In genomic region chr3:13863422-13863821, GRCh38 we compare ENCODE assay signal across 4 cellular contexts.
A peak's percentile ranks its signal among the peaks of the same experiment; 100 is the strongest.
TF ChIP-seq lines count a peak whose summit lies in the region.

No MANE protein-coding gene starts in this region.

TF ChIP-seq in A549, 52 proteins besides CTCF, POLR2A, EP300 and RAD21 (continued from another document):
- TF ChIP-seq, protein P1, sequence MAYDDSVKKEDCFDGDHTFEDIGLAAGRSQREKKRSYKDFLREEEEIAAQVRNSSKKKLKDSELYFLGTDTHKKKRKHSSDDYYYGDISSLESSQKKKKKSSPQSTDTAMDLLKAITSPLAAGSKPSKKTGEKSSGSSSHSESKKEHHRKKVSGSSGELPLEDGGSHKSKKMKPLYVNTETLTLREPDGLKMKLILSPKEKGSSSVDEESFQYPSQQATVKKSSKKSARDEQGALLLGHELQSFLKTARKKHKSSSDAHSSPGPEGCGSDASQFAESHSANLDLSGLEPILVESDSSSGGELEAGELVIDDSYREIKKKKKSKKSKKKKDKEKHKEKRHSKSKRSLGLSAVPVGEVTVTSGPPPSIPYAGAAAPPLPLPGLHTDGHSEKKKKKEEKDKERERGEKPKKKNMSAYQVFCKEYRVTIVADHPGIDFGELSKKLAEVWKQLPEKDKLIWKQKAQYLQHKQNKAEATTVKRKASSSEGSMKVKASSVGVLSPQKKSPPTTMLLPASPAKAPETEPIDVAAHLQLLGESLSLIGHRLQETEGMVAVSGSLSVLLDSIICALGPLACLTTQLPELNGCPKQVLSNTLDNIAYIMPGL (CRISPR knock-in tag; IDR thresholded peaks at IDR 0.05; ENCODE audit: borderline replicate concordance): no peak
- TF ChIP-seq CBX2 (IDR thresholded peaks at IDR 0.05; ENCODE audit: borderline replicate concordance, low read depth) (no peak), CBX8 (IDR thresholded peaks at IDR 0.05) (no peak), MAFK (IDR thresholded peaks at IDR 0.05; ENCODE audit: partially characterized antibody) (peak; percentile 29), MAZ (IDR thresholded peaks at IDR 0.05; ENCODE audit: borderline replicate concordance, low read depth, low read length) (no peak), HOXA7 (CRISPR knock-in tag; IDR thresholded peaks at IDR 0.05) (no peak), JUN (IDR thresholded peaks at IDR 0.05) (no peak), MYC (IDR thresholded peaks at IDR 0.05; ENCODE audit: borderline replicate concordance, low read length) (no peak)

TF ChIP-seq in K562, 482 proteins besides CTCF, POLR2A, EP300 and RAD21 (continued from another document):
- peak; percentile 46 for TF ChIP-seq ZNF316 (IDR thresholded peaks at IDR 0.05)
- TF ChIP-seq ZNF354B (CRISPR knock-in tag; IDR thresholded peaks at IDR 0.05): no peak
- TF ChIP-seq C11orf30 (IDR thresholded peaks at IDR 0.05; ENCODE audit: low read depth): peak; percentile 7; the same call in 1 of the 2 replicates

TF ChIP-seq in neural cell, 6 proteins besides CTCF, POLR2A, EP300 and RAD21 (continued from another document):
- TF ChIP-seq REST (IDR thresholded peaks at IDR 0.05; ENCODE audit: borderline replicate concordance) (no peak), SMC3 (conservative IDR thresholded peaks at IDR 0.05; ENCODE audit: poor library complexity) (no peak)

TF ChIP-seq in SK-N-SH treated with all-trans-retinoic acid at 6 μM for 48 hours, 23 proteins besides CTCF, POLR2A, EP300 and RAD21 (continued from another document):
- TF ChIP-seq, protein P2, sequence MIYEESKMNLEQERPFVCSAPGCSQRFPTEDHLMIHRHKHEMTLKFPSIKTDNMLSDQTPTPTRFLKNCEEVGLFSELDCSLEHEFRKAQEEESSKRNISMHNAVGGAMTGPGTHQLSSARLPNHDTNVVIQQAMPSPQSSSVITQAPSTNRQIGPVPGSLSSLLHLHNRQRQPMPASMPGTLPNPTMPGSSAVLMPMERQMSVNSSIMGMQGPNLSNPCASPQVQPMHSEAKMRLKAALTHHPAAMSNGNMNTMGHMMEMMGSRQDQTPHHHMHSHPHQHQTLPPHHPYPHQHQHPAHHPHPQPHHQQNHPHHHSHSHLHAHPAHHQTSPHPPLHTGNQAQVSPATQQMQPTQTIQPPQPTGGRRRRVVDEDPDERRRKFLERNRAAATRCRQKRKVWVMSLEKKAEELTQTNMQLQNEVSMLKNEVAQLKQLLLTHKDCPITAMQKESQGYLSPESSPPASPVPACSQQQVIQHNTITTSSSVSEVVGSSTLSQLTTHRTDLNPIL (CRISPR knock-in tag; IDR thresholded peaks at IDR 0.05; ENCODE audit: low read depth): no peak
- TF ChIP-seq CSDC2 (CRISPR knock-in tag; IDR thresholded peaks at IDR 0.05): no peak
- TF ChIP-seq, protein P3, sequence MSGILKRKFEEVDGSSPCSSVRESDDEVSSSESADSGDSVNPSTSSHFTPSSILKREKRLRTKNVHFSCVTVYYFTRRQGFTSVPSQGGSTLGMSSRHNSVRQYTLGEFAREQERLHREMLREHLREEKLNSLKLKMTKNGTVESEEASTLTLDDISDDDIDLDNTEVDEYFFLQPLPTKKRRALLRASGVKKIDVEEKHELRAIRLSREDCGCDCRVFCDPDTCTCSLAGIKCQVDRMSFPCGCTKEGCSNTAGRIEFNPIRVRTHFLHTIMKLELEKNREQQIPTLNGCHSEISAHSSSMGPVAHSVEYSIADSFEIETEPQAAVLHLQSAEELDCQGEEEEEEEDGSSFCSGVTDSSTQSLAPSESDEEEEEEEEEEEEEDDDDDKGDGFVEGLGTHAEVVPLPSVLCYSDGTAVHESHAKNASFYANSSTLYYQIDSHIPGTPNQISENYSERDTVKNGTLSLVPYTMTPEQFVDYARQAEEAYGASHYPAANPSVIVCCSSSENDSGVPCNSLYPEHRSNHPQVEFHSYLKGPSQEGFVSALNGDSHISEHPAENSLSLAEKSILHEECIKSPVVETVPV (CRISPR knock-in tag; IDR thresholded peaks at IDR 0.05): no peak
